Comparison of ENCODE assay signal across 20 cellular contexts in genomic region chr12:108341854-108342847, GRCh38. TPM values are rescaled to one million over a fixed set of nuclear protein-coding genes. Genes with fewer than 3 reads are reported as not detected.
DNase-seq lines count a peak whose midpoint lies in the region; ATAC-seq and TF ChIP-seq lines count a peak whose summit lies in the region.
"Had no signal": no experiment of that assay in that cellular context is flagged by ENCODE, and none has a peak within 500 bp of the region (broad histone marks: within the 10 kb centered on the region; RNA-seq: fewer than 3 reads in every experiment).

No MANE protein-coding gene starts in this region.

- H3K4me1 Mint-ChIP-seq in stimulated activated effector memory CD8-positive, alpha-beta T cell treated with anti-CD3 and anti-CD28 coated beads, Interleukin-12 subunit alpha, Interleukin-12 subunit beta, amount 100 ng/mL, for 72 hours, result peaks cover 8% of the 10 kb centered on the region

- H3K36me3 ChIP-seq in ascending aorta, result no peaks in the 10 kb centered on the region
- H3K36me3 ChIP-seq: BE2C had no signal

- DNase-seq in DMS 273 (lab: John Stamatoyannopoulos, UW; ENCODE audit: unreplicated experiment) (peak; percentile 13), DMS 273 treated with DMSO at 0.1 percent for 48 hours (lab: John Stamatoyannopoulos, UW) (no peak), ascending aorta (ENCODE audit: low spot score in 2 of 2) (no peak), myocyte (ENCODE audit: low read depth) (peak; percentile 35), GM13976 (ENCODE audit: low spot score) (no peak), NCI-H526 (lab: John Stamatoyannopoulos, UW) (no peak), hippocampal formation (lab: John Stamatoyannopoulos, UW) (no peak)
- DNase-seq in stimulated activated effector memory CD8-positive, alpha-beta T cell treated with anti-CD3 and anti-CD28 coated beads, Interleukin-12 subunit alpha, Interleukin-12 subunit beta, amount 100 ng/mL, for 72 hours (ENCODE audit: low spot score in 2 of 2), result no peak
- DNase-seq: BE2C; CD4-positive, alpha-beta T cell; DMS79 treated with DMSO at 0.1 percent for 48 hours; NCI-H1092; NCI-H146; NCI-H2081; NCI-H774 had no signal

- H3K36me3 Mint-ChIP-seq in stimulated activated effector memory CD8-positive, alpha-beta T cell treated with anti-CD3 and anti-CD28 coated beads, Interleukin-12 subunit alpha, Interleukin-12 subunit beta, amount 100 ng/mL, for 72 hours, result no peaks in the 10 kb centered on the region

- no peaks in the 10 kb centered on the region for H3K9me3 Mint-ChIP-seq in stimulated activated effector memory CD8-positive, alpha-beta T cell treated with anti-CD3 and anti-CD28 coated beads, Interleukin-12 subunit alpha, Interleukin-12 subunit beta, amount 100 ng/mL, for 72 hours
- H3K9me3 Mint-ChIP-seq: CD4-positive, alpha-beta T cell had no signal

- H3K9me3 ChIP-seq in ascending aorta, result no peaks in the 10 kb centered on the region
- H3K9me3 ChIP-seq: BE2C had no signal

- H3K27me3 ChIP-seq in ascending aorta, result no peaks in the 10 kb centered on the region
- H3K27me3 ChIP-seq: BE2C had no signal

- peak overlapping the region; percentile 88 to 96 for H3K27ac ChIP-seq in ascending aorta
- H3K27ac ChIP-seq: 22Rv1, RWPE1 had no signal

- in situ Hi-C loops in GM13976 (cut with MboI; ENCODE audit: low sequenced_read_pairs, unreplicated experiment), result no loop called here

- TF ChIP-seq CTCF in ascending aorta (IDR thresholded peaks at IDR 0.05), result no peak
- TF ChIP-seq CTCF in GM13976 (IDR thresholded peaks at IDR 0.05; ENCODE audit: borderline replicate concordance, control extremely low read depth, extremely low read depth, insufficient read depth, missing control alignments), result no peak

- ATAC-seq in stimulated activated effector memory CD8-positive, alpha-beta T cell treated with anti-CD3 and anti-CD28 coated beads, Interleukin-12 subunit alpha, Interleukin-12 subunit beta, amount 100 ng/mL, for 72 hours, result peak; percentile 27
- ATAC-seq: GM23338 had no signal

- no peak overlapping the region for H3K4me3 ChIP-seq in ascending aorta
- H3K4me3 ChIP-seq: GM23338 had no signal

- intact Hi-C loops in ascending aorta (cut with DNase I), result loop anchor here (2.0 to 10.0 kb wide), 2 partner anchors 37 to 173 kb away; partner anchors contain the start of gene FICD

- H3K27ac Mint-ChIP-seq in stimulated activated effector memory CD8-positive, alpha-beta T cell treated with anti-CD3 and anti-CD28 coated beads, Interleukin-12 subunit alpha, Interleukin-12 subunit beta, amount 100 ng/mL, for 72 hours, result no peak overlapping the region
- H3K27ac Mint-ChIP-seq: CD4-positive, alpha-beta T cell; GM23338 had no signal

- H3K4me3 Mint-ChIP-seq in stimulated activated effector memory CD8-positive, alpha-beta T cell treated with anti-CD3 and anti-CD28 coated beads, Interleukin-12 subunit alpha, Interleukin-12 subunit beta, amount 100 ng/mL, for 72 hours, result no peak overlapping the region
- H3K4me3 Mint-ChIP-seq: CD4-positive, alpha-beta T cell; GM23338 had no signal

- H3K4me1 ChIP-seq in ascending aorta, result peaks cover 12 to 35% of the 10 kb centered on the region in 2 donors

RNA-seq across cellular contexts. Expression of gene CMKLR1, which starts 3.0 kb away (rescaled TPM):
- total RNA-seq in ascending aorta (45.3 TPM), myocyte (10.6 and 15.3 TPM in 2 replicates)
- 44.3 TPM for polyA plus RNA-seq in myocyte (2012)
- total RNA-seq: CD4-positive, alpha-beta T cell; G401; NCI-H460 had no signal

Comparison
In these comparisons a context has a peak if more than half of its experiments do, and no peak if none do; other contexts are left out.
1. DNase-seq: peak in DMS 273 (single experiment) and myocyte (single experiment); none in DMS 273 treated with DMSO at 0.1 percent for 48 hours (single experiment), ascending aorta (0 of 2), stimulated activated effector memory CD8-positive, alpha-beta T cell treated with anti-CD3 and anti-CD28 coated beads, Interleukin-12 subunit alpha, Interleukin-12 subunit beta, amount 100 ng/mL, for 72 hours (0 of 2), GM13976 (single experiment), NCI-H526 (0 of 2) and hippocampal formation (0 of 2).